Comparison of ENCODE assay signal across 1 cellular context in genomic region chr22:50256936-50257440, GRCh38.
TF ChIP-seq lines count a peak whose summit lies in the region.

No MANE protein-coding gene starts in this region.

TF ChIP-seq in HepG2, 621 proteins besides CTCF, POLR2A, EP300 and RAD21:
- TF ChIP-seq NKX3-1 (CRISPR knock-in tag; IDR thresholded peaks at IDR 0.05): no peak
- TF ChIP-seq AGO2 (optimal IDR thresholded peaks at IDR 0.05; ENCODE audit: low read depth, low read length): peak; percentile 8
- peak; percentile 48; the same call in 1 of the 2 replicates for TF ChIP-seq RBFOX2 (IDR thresholded peaks at IDR 0.05; ENCODE audit: low read depth, low read length)
